ENCODE assay signal across 13 cellular contexts in the genomic region with DNA sequence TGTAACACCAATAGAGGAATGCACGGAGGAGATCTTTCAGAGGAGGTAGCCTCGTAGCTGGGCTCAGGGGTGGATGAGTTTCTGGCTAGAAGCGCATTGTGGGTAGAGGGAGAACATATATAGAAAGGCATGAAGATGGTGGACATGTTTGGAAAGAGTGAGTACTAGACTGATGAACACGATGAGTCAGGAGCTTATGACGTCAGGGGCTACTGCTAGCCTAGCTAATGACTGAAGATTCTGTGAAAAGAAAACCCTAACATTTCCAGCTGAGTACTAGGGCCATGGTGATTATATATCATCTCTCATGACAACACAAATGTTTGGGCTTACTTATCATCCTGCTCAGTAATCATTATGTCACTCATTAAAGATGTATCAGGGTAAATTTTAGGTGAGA. TPM values are rescaled to one million over a fixed set of nuclear protein-coding genes. Genes with fewer than 3 reads are reported as not detected.
DNase-seq lines count a peak whose midpoint lies in the region; TF ChIP-seq lines count a peak whose summit lies in the region.
"Had no signal": no experiment of that assay in that cellular context is flagged by ENCODE, and none has a peak within 500 bp of the region (broad histone marks: within the 10 kb centered on the region; RNA-seq: fewer than 3 reads in every experiment).

No MANE protein-coding gene starts in this region.

- no peaks in the 10 kb centered on the region for H3K9me3 ChIP-seq in osteoblast (ENCODE audit: low read depth, low read length)
- H3K9me3 ChIP-seq: suprapubic skin had no signal

- no peaks in the 10 kb centered on the region for H4K20me1 ChIP-seq in osteoblast (ENCODE audit: insufficient read depth, low read length)

- no peaks in the 10 kb centered on the region for H3K36me3 Mint-ChIP-seq in activated naive CD8-positive, alpha-beta T cell

- H3K27me3 Mint-ChIP-seq in activated naive CD8-positive, alpha-beta T cell, result peaks cover 2% of the 10 kb centered on the region

- H3K27ac ChIP-seq in osteoblast (ENCODE audit: low read depth, low read length), result no peak overlapping the region
- H3K27ac ChIP-seq: right atrium auricular region, suprapubic skin had no signal

- H3K79me2 ChIP-seq in osteoblast (ENCODE audit: insufficient read depth, low read length), result no peaks in the 10 kb centered on the region

- peak overlapping the region; percentile 86 for H3K27ac Mint-ChIP-seq in activated naive CD8-positive, alpha-beta T cell

- H3K4me1 ChIP-seq in osteoblast (ENCODE audit: insufficient read depth, low read length), result no peaks in the 10 kb centered on the region
- H3K4me1 ChIP-seq: right atrium auricular region, suprapubic skin had no signal

- no peaks in the 10 kb centered on the region for H3K9me3 Mint-ChIP-seq in activated naive CD8-positive, alpha-beta T cell (ENCODE audit: low read depth)

- peaks cover 26% of the 10 kb centered on the region for H3K4me1 Mint-ChIP-seq in activated naive CD8-positive, alpha-beta T cell (ENCODE audit: low read depth)

- H3K27me3 ChIP-seq in osteoblast (ENCODE audit: insufficient read depth, low read length), result no peaks in the 10 kb centered on the region
- H3K27me3 ChIP-seq: right atrium auricular region, suprapubic skin had no signal

- no peak overlapping the region for H3K4me3 ChIP-seq in osteoblast (ENCODE audit: insufficient read depth, low read length)
- H3K4me3 ChIP-seq: right atrium auricular region, suprapubic skin had no signal

- no peak overlapping the region for H3K4me2 ChIP-seq in osteoblast (ENCODE audit: insufficient read depth, low read length)

- peak overlapping the region; percentile 15 for H3K4me3 Mint-ChIP-seq in activated naive CD8-positive, alpha-beta T cell

- DNase-seq in COLO829 (ENCODE audit: low spot score) (peak; percentile 60), MV-4-11 (lab: John Stamatoyannopoulos, UW) (peak; percentile 37), osteoblast (ENCODE audit: insufficient read length, low spot score, missing footprints) (peak; percentile 85), SHP77 treated with DMSO at 0.1 percent for 48 hours (lab: John Stamatoyannopoulos, UW) (no peak), mesenteric fat pad (ENCODE audit: low spot score) (no peak), LoVo (ENCODE audit: low spot score) (no peak), DMS153 (lab: John Stamatoyannopoulos, UW) (no peak)
- DNase-seq: activated gamma-delta T cell treated with Interleukin-2 at 50 U/mL for 16 hours, DMS79, NCI-H446 had no signal

- no peaks in the 10 kb centered on the region for H3K36me3 ChIP-seq in osteoblast (ENCODE audit: insufficient read depth, low read length)
- H3K36me3 ChIP-seq: right atrium auricular region, suprapubic skin had no signal

- no peak for TF ChIP-seq CTCF in osteoblast (IDR thresholded peaks at IDR 0.05; ENCODE audit: extremely low read depth, low read depth, low read length)

- H2AFZ ChIP-seq in osteoblast (ENCODE audit: low read length), result no peak overlapping the region

RNA-seq across cellular contexts. Expression of gene IL1RN, which starts 22.4 kb away (rescaled TPM):
- total RNA-seq in osteoblast, result not detected in 2 replicates
- total RNA-seq in mesenteric fat pad, result 8.9 TPM

RNA-seq across cellular contexts. Expression of gene IL1F10, which starts 37.3 kb away (rescaled TPM):
- total RNA-seq in osteoblast (not detected in 2 replicates), mesenteric fat pad (not detected)
- total RNA-seq: right atrium auricular region had no signal

RNA-seq across cellular contexts. Expression of gene IL36RN, which starts 46.0 kb away (rescaled TPM):
- total RNA-seq in osteoblast (not detected in 2 replicates), mesenteric fat pad (not detected)
- total RNA-seq: right atrium auricular region had no signal

RNA-seq across cellular contexts. Expression of gene IL36B, which starts 52.4 kb away (rescaled TPM):
- not detected in 2 replicates for total RNA-seq in osteoblast
- total RNA-seq in mesenteric fat pad, result not detected
- total RNA-seq: right atrium auricular region had no signal

Comparison
In these comparisons a context has a peak if more than half of its experiments do, and no peak if none do; other contexts are left out.
1. DNase-seq: peak in COLO829 (single experiment), MV-4-11 (single experiment) and osteoblast (single experiment); none in SHP77 treated with DMSO at 0.1 percent for 48 hours (single experiment), mesenteric fat pad (single experiment), LoVo (single experiment) and DMS153 (single experiment).